Comparison of ENCODE assay signal across 8 cellular contexts in genomic region chr9:104682642-104683041, GRCh38. TPM values are rescaled to one million over a fixed set of nuclear protein-coding genes. Genes with fewer than 3 reads are reported as not detected.
A peak's percentile ranks its signal among the peaks of the same experiment; 100 is the strongest.
DNase-seq lines count a peak whose midpoint lies in the region; ATAC-seq and TF ChIP-seq lines count a peak whose summit lies in the region.

No MANE protein-coding gene starts in this region.

- no peak overlapping the region for H3K27ac ChIP-seq in WERI-Rb-1
- H3K27ac ChIP-seq in transverse colon: no peak overlapping the region
- no peak overlapping the region for H3K27ac ChIP-seq in aorta (ENCODE audit: low read depth in 1 of 2, low read length in 2 of 2)

- intact Hi-C loops in transverse colon (cut with DNase I; ENCODE audit: low total_unique reads): no loop called here
- intact Hi-C loops in aorta (cut with DNase I): no loop called here

- WGBS in transverse colon (ENCODE audit: low coverage in 1 of 2), 2 donors: 0 to 4% methylated on average over 2 to 3 of the region's 3 CpGs
- 11 to 13% methylated on average over 3 of the region's 3 CpGs for WGBS in aorta, 2 donors

- no peaks in the 10 kb centered on the region for H3K27me3 ChIP-seq in WERI-Rb-1 (ENCODE audit: insufficient read depth, low read depth, severe bottlenecking)
- no peaks in the 10 kb centered on the region for H3K27me3 ChIP-seq in transverse colon
- no peaks in the 10 kb centered on the region for H3K27me3 ChIP-seq in aorta (ENCODE audit: control insufficient read depth in 1 of 2, insufficient read depth in 2 of 2, low read length in 1 of 2)

- H3K36me3 ChIP-seq in WERI-Rb-1 (no peaks in the 10 kb centered on the region), transverse colon (no peaks in the 10 kb centered on the region), aorta (ENCODE audit: control insufficient read depth in 1 of 2, insufficient read depth in 2 of 2, low read length in 1 of 2) (no peaks in the 10 kb centered on the region)

- DNase-seq in DMS153 treated with DMSO at 0.1 percent for 48 hours (lab: John Stamatoyannopoulos, UW; ENCODE audit: unreplicated experiment): peak; percentile 57
- peak; percentile 27 for DNase-seq in NCI-H2171 (lab: John Stamatoyannopoulos, UW)
- no peak for DNase-seq in WERI-Rb-1
- peak; percentile 1 for DNase-seq in iPS DF 19.7 (ENCODE audit: low read depth, low spot score)
- no peak for DNase-seq in transverse colon
- no peak for DNase-seq in aorta

- in situ Hi-C loops in transverse colon (cut with MboI; ENCODE audit: low pct_ligation_motif_present in 1 of 4, low pct_unique_long_range_greater_than_20kb in 1 of 4, low sequenced_read_pairs in 3 of 4): no loop called here

- TF ChIP-seq EP300 in transverse colon (IDR thresholded peaks at IDR 0.05; ENCODE audit: low read depth): no peak

- H3K4me3 ChIP-seq in WERI-Rb-1 (ENCODE audit: low read depth, low read length) (no peak overlapping the region), transverse colon (no peak overlapping the region), aorta (ENCODE audit: low read length in 2 of 2) (no peak overlapping the region)

- peak; percentile 70 for ATAC-seq in GM19328 (IDR thresholded peaks at IDR 0.05; ENCODE audit: unreplicated experiment)
- ATAC-seq in HG03175 (IDR thresholded peaks at IDR 0.05; ENCODE audit: unreplicated experiment): peak; percentile 65
- ATAC-seq in aorta (ENCODE audit: low FRiP score): no peak

- H3K4me1 ChIP-seq in transverse colon (no peaks in the 10 kb centered on the region), aorta (ENCODE audit: control insufficient read depth in 1 of 2, insufficient read depth in 2 of 2, low read length in 2 of 2) (no peaks in the 10 kb centered on the region)

- TF ChIP-seq CTCF in WERI-Rb-1 (IDR thresholded peaks at IDR 0.05; ENCODE audit: low read depth, low read length): peak; percentile 44; the same call in 1 of the 2 replicates
- peak in 4 of 5 experiments; percentile 13 to 29 (median 21) for TF ChIP-seq CTCF in transverse colon (IDR thresholded peaks at IDR 0.05)

- TF ChIP-seq POLR2A in transverse colon (IDR thresholded peaks at IDR 0.05): no peak

- H3K9me3 ChIP-seq in WERI-Rb-1 (ENCODE audit: severe bottlenecking): no peaks in the 10 kb centered on the region
- no peaks in the 10 kb centered on the region for H3K9me3 ChIP-seq in transverse colon
- peaks cover 2% of the 10 kb centered on the region for H3K9me3 ChIP-seq in aorta (ENCODE audit: control insufficient read depth, low read length)

RNA-seq across cellular contexts. Expression of gene OR13D1, which starts 11.7 kb away (rescaled TPM):
- not detected for total RNA-seq in transverse colon
- not detected for total RNA-seq in aorta
- polyA plus RNA-seq in aorta: not detected

Comparison
In these comparisons a context has a peak if more than half of its experiments do, and no peak if none do; other contexts are left out.
1. DNase-seq: peak in DMS153 treated with DMSO at 0.1 percent for 48 hours (single experiment), NCI-H2171 (single experiment) and iPS DF 19.7 (single experiment); none in WERI-Rb-1 (single experiment), transverse colon (single experiment) and aorta (0 of 2).